Comparison of ENCODE assay signal across 13 cellular contexts in the genomic region with DNA sequence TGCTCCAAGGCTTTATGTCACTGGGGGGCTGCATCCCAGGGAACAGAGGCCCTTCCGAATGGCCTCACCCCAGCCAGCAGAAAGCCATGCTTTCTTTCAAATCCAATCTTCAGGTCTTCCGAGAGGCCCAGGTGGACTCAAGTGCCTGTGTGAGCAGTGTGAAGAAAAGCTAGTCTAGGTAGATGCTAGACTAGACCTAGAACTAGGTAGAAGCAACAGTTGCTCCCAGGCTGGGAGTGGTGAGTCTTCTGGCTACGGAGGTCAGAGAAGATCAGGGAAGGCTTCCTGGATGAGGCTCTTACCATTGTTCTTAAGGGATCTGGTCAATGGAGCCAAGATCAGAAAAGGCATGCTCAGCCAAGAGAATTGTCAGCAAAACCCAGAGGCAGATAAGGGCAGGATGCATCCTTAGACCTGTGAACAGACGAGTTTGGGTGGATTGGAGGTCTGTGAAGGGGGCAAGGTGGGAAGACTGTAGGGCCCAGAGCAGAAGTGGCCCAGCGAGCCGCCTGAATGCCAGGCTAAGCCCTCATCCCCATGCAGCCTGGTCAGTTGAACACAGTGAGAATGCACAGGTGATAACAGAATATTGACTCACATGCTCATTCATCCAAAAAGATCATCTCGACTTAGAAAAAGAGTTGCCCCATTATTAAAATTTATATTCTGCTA.
DNase-seq lines count a peak whose midpoint lies in the region; ATAC-seq and TF ChIP-seq lines count a peak whose summit lies in the region.
"Had no signal": no experiment of that assay in that cellular context is flagged by ENCODE, and none has a peak within 500 bp of the region (broad histone marks: within the 10 kb centered on the region; RNA-seq: fewer than 3 reads in every experiment).

No MANE protein-coding gene starts in this region.

- CTCF ChIA-PET in SK-N-SH (lab: Yijun Ruan, JAX): no interaction called here

- H4K20me1 ChIP-seq in SK-N-SH (ENCODE audit: insufficient read depth): no peaks in the 10 kb centered on the region

- POLR2A ChIA-PET in SK-N-SH (lab: Yijun Ruan, JAX): no interaction called here

- H3K9me3 ChIP-seq in SK-N-SH (no peaks in the 10 kb centered on the region), WERI-Rb-1 (ENCODE audit: severe bottlenecking) (no peaks in the 10 kb centered on the region), heart right ventricle (no peaks in the 10 kb centered on the region)
- H3K9me3 ChIP-seq: sigmoid colon had no signal

- H3K4me1 ChIP-seq in SK-N-SH (ENCODE audit: control insufficient read depth in 1 of 2, insufficient read depth in 2 of 2, low read depth in 1 of 2, low read length in 1 of 2): peaks cover 35 to 61% of the 10 kb centered on the region in 2 experiments; a peak in 3 of 4 replicates
- H3K4me1 ChIP-seq in heart right ventricle: peaks cover 13 to 79% (median 67%) of the 10 kb centered on the region in 9 donors

- H2AFZ ChIP-seq in SK-N-SH (ENCODE audit: low read depth): no peak overlapping the region

- DNase-seq in SK-N-SH: no peak
- no peak for DNase-seq in WERI-Rb-1
- no peak for DNase-seq in heart right ventricle
- peak; percentile 58 for DNase-seq in posterior vena cava (ENCODE audit: low spot score)
- no peak for DNase-seq in NCI-H510A treated with DMSO at 0.1 percent for 48 hours (lab: John Stamatoyannopoulos, UW)
- no peak for DNase-seq in SIG-M5 (lab: John Stamatoyannopoulos, UW)
- DNase-seq in NCI-H1092 treated with DMSO at 0.1 percent for 48 hours (lab: John Stamatoyannopoulos, UW): no peak
- DNase-seq: 8988T, erythroblast, NCI-H2029, sigmoid colon had no signal

- ATAC-seq in SK-N-SH treated with all-trans-retinoic acid at 6 μM for 48 hours (no peak), heart right ventricle (no peak)

- TF ChIP-seq CTCF in SK-N-SH (IDR thresholded peaks at IDR 0.05) (no peak), WERI-Rb-1 (IDR thresholded peaks at IDR 0.05; ENCODE audit: low read depth, low read length) (no peak), heart right ventricle (IDR thresholded peaks at IDR 0.05) (no peak)

- 95% methylated on average over 7 of the region's 7 CpGs for WGBS in SK-N-SH (ENCODE audit: low lambda C conversion rate)
- WGBS in heart right ventricle, 2 donors: 78 to 84% methylated on average over 7 of the region's 7 CpGs

- no peak for TF ChIP-seq EP300 in SK-N-SH (IDR thresholded peaks at IDR 0.05; ENCODE audit: borderline replicate concordance in 1 of 2, low read depth in 1 of 2, low read length in 1 of 2)

- H3K27ac ChIP-seq in SK-N-SH (ENCODE audit: low read depth in 2 of 2, low read length in 1 of 2) (peak overlapping the region; percentile 74 to 76; a peak in 3 of 4 replicates), WERI-Rb-1 (peak overlapping the region; percentile 34), heart right ventricle (peak overlapping the region in 6 of 10 donors; percentile 36 to 94 (median 80))
- H3K27ac ChIP-seq: KMS-11, sigmoid colon had no signal

- no peak overlapping the region; the same call in 1 of the 2 replicates for H3K9ac ChIP-seq in SK-N-SH
- H3K9ac ChIP-seq: KMS-11 had no signal

- no peak for TF ChIP-seq RAD21 in SK-N-SH (IDR thresholded peaks at IDR 0.05; ENCODE audit: low read length)

- H3K27me3 ChIP-seq in SK-N-SH (ENCODE audit: insufficient read depth) (no peaks in the 10 kb centered on the region), WERI-Rb-1 (ENCODE audit: insufficient read depth, low read depth, severe bottlenecking) (no peaks in the 10 kb centered on the region), heart right ventricle (no peaks in the 10 kb centered on the region)
- H3K27me3 ChIP-seq: sigmoid colon had no signal

- H3K9me2 ChIP-seq in SK-N-SH: no peaks in the 10 kb centered on the region

- H3K4me3 ChIP-seq in SK-N-SH (ENCODE audit: low read depth in 2 of 2, low read length in 1 of 2) (no peak overlapping the region), WERI-Rb-1 (ENCODE audit: low read depth, low read length) (no peak overlapping the region), heart right ventricle (peak overlapping the region in 1 of 10 donors; percentile 10)
- H3K4me3 ChIP-seq: sigmoid colon had no signal

- intact Hi-C loops in heart right ventricle (cut with DNase I): loop anchor here in 5 of 10 donors (5.0 to 10.0 kb wide), 7 partner anchors 45 to 155 kb away; no protein-coding TSS in a partner anchor
- intact Hi-C loops in posterior vena cava (cut with DNase I): no loop called here

- H3K36me3 ChIP-seq in SK-N-SH (replicated peaks in 1 of 2; ENCODE audit: control insufficient read depth in 1 of 2, insufficient read depth in 2 of 2, low read length in 1 of 2): peaks cover 0 to 4% of the 10 kb centered on the region in 2 experiments
- H3K36me3 ChIP-seq in WERI-Rb-1: no peaks in the 10 kb centered on the region
- H3K36me3 ChIP-seq in heart right ventricle: no peaks in the 10 kb centered on the region
- H3K36me3 ChIP-seq: sigmoid colon had no signal

- peaks cover 26% of the 10 kb centered on the region; the same call in 1 of the 2 replicates for H3K79me2 ChIP-seq in SK-N-SH (ENCODE audit: insufficient read depth)

- peak overlapping the region; percentile 45; the same call in 1 of the 2 replicates for H3K4me2 ChIP-seq in SK-N-SH
- H3K4me2 ChIP-seq: KMS-11 had no signal

- H3F3A ChIP-seq in SK-N-SH (replicated peaks; ENCODE audit: insufficient read depth): peaks cover 29% of the 10 kb centered on the region

TF ChIP-seq in SK-N-SH, 30 proteins besides CTCF, POLR2A, EP300 and RAD21:
- TF ChIP-seq RXRA (IDR thresholded peaks at IDR 0.05; ENCODE audit: borderline replicate concordance, low read depth): no peak
- no peak for TF ChIP-seq FOXM1 (IDR thresholded peaks at IDR 0.05; ENCODE audit: low read depth)

TF ChIP-seq in SK-N-SH treated with all-trans-retinoic acid at 6 μM for 48 hours, 23 proteins besides CTCF, POLR2A, EP300 and RAD21:
- TF ChIP-seq ISL1 (CRISPR knock-in tag; IDR thresholded peaks at IDR 0.05) (no peak), BACH2 (CRISPR knock-in tag; IDR thresholded peaks at IDR 0.05; ENCODE audit: borderline replicate concordance) (no peak), SNAI2 (CRISPR knock-in tag; IDR thresholded peaks at IDR 0.05) (no peak), ZNF8 (CRISPR knock-in tag; IDR thresholded peaks at IDR 0.05) (no peak), ZFP3 (CRISPR knock-in tag; IDR thresholded peaks at IDR 0.05) (no peak), ZNF565 (CRISPR knock-in tag; conservative IDR thresholded peaks at IDR 0.05; ENCODE audit: low read depth) (no peak), PPARA (CRISPR knock-in tag; IDR thresholded peaks at IDR 0.05; ENCODE audit: borderline replicate concordance) (no peak)
- TF ChIP-seq, protein P1, sequence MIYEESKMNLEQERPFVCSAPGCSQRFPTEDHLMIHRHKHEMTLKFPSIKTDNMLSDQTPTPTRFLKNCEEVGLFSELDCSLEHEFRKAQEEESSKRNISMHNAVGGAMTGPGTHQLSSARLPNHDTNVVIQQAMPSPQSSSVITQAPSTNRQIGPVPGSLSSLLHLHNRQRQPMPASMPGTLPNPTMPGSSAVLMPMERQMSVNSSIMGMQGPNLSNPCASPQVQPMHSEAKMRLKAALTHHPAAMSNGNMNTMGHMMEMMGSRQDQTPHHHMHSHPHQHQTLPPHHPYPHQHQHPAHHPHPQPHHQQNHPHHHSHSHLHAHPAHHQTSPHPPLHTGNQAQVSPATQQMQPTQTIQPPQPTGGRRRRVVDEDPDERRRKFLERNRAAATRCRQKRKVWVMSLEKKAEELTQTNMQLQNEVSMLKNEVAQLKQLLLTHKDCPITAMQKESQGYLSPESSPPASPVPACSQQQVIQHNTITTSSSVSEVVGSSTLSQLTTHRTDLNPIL (CRISPR knock-in tag; IDR thresholded peaks at IDR 0.05; ENCODE audit: low read depth): no peak
